In genomic region chr15:31435891-31436628, GRCh38 we compare ENCODE assay signal across 8 cellular contexts.
A peak's percentile ranks its signal among the peaks of the same experiment; 100 is the strongest.
DNase-seq lines count a peak whose midpoint lies in the region; ATAC-seq and TF ChIP-seq lines count a peak whose summit lies in the region.

No MANE protein-coding gene starts in this region.

- WGBS in transverse colon (ENCODE audit: low coverage in 1 of 2), 2 donors = 46% methylated on average over 14 of the region's 14 CpGs; no CpG with 5 or more reads in 1 of the 2 donors

- TF ChIP-seq EP300 in transverse colon (IDR thresholded peaks at IDR 0.05; ENCODE audit: low read depth) = no peak

- H3K27me3 ChIP-seq in transverse colon = no peaks in the 10 kb centered on the region

- peaks cover 21 to 39% (median 25%) of the 10 kb centered on the region in 4 donors for H3K4me1 ChIP-seq in transverse colon

- in situ Hi-C loops in transverse colon (cut with MboI; ENCODE audit: low pct_ligation_motif_present in 1 of 4, low pct_unique_long_range_greater_than_20kb in 1 of 4, low sequenced_read_pairs in 3 of 4) = loop anchor here in 2 of 4 donors (10.0 to 25.0 kb wide), 2 partner anchors 59 to 224 kb away; no protein-coding TSS in a partner anchor

- H3K4me3 ChIP-seq in transverse colon = no peak overlapping the region

- peak overlapping the region; percentile 75 to 79 (median 78) for H3K27ac ChIP-seq in transverse colon

- ATAC-seq in memory B cell (ENCODE audit: low read depth) (no peak), GM21825 (IDR thresholded peaks at IDR 0.05; ENCODE audit: unreplicated experiment) (no peak), HG03457 (IDR thresholded peaks at IDR 0.05; ENCODE audit: unreplicated experiment) (no peak)

- no peaks in the 10 kb centered on the region for H3K9me3 ChIP-seq in transverse colon

- H3K27ac Mint-ChIP-seq in activated naive CD4-positive, alpha-beta T cell treated with anti-CD3 and anti-CD28 coated beads, Interleukin-2, amount 50 U/mL, for 24 hours = peak overlapping the region; percentile 97
- peak overlapping the region; percentile 91 for H3K27ac Mint-ChIP-seq in memory B cell

- H3K4me3 Mint-ChIP-seq in activated naive CD4-positive, alpha-beta T cell treated with anti-CD3 and anti-CD28 coated beads, Interleukin-2, amount 50 U/mL, for 24 hours = peak overlapping the region; percentile 87
- H3K4me3 Mint-ChIP-seq in memory B cell = peak overlapping the region; percentile 84

- H3K4me1 Mint-ChIP-seq in activated naive CD4-positive, alpha-beta T cell treated with anti-CD3 and anti-CD28 coated beads, Interleukin-2, amount 50 U/mL, for 24 hours = peaks cover 81% of the 10 kb centered on the region
- H3K4me1 Mint-ChIP-seq in memory B cell = peaks cover 47% of the 10 kb centered on the region

- TF ChIP-seq POLR2A in transverse colon (IDR thresholded peaks at IDR 0.05) = no peak

- no peaks in the 10 kb centered on the region for H3K36me3 Mint-ChIP-seq in activated naive CD4-positive, alpha-beta T cell treated with anti-CD3 and anti-CD28 coated beads, Interleukin-2, amount 50 U/mL, for 24 hours
- no peaks in the 10 kb centered on the region for H3K36me3 Mint-ChIP-seq in memory B cell

- intact Hi-C loops in transverse colon (cut with DNase I; ENCODE audit: low total_unique reads) = loop anchor here (5.0 to 10.0 kb wide), 2 partner anchors 71 to 224 kb away; no protein-coding TSS in a partner anchor

- no peaks in the 10 kb centered on the region for H3K9me3 Mint-ChIP-seq in activated naive CD4-positive, alpha-beta T cell treated with anti-CD3 and anti-CD28 coated beads, Interleukin-2, amount 50 U/mL, for 24 hours
- no peaks in the 10 kb centered on the region for H3K9me3 Mint-ChIP-seq in memory B cell

- no peaks in the 10 kb centered on the region for H3K27me3 Mint-ChIP-seq in activated naive CD4-positive, alpha-beta T cell treated with anti-CD3 and anti-CD28 coated beads, Interleukin-2, amount 50 U/mL, for 24 hours
- no peaks in the 10 kb centered on the region for H3K27me3 Mint-ChIP-seq in memory B cell

- DNase-seq in activated effector memory CD4-positive, alpha-beta T cell treated with anti-CD3 and anti-CD28 coated beads, Interleukin-2, amount 50 U/mL, for 16 hours = peak; percentile 75
- no peak for DNase-seq in activated effector memory CD4-positive, alpha-beta T cell treated with Interleukin-2 at 50 U/mL for 16 hours
- no peak for DNase-seq in memory B cell (ENCODE audit: low spot score in 2 of 2)
- no peak for DNase-seq in transverse colon
- DNase-seq in NCI-H2196 (lab: John Stamatoyannopoulos, UW; ENCODE audit: unreplicated experiment) = no peak

- no peak for TF ChIP-seq CTCF in transverse colon (IDR thresholded peaks at IDR 0.05)

- no peaks in the 10 kb centered on the region for H3K36me3 ChIP-seq in transverse colon
